Comparison of ENCODE assay signal across 9 cellular contexts in the genomic region with DNA sequence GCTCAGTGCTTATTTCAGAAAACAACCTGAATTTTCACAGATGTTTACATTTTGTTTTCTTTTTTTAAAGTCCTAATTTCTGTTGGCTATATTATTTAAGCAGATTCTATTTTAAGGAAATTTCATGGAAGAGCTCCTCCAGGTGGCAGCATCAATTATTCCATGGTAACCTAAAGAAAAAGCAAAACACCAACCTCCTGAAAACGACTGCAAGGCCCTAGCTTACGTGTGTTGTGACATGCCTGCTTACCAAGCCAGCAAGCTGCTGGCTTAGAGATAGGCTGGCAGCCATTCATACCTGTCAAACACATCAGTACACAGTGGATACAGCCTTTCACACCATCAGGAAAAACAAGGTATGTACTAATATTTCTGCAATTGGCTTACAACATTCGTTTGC.
DNase-seq lines count a peak whose midpoint lies in the region; ATAC-seq, FAIRE-seq and TF ChIP-seq lines count a peak whose summit lies in the region.
"Had no signal": no experiment of that assay in that cellular context is flagged by ENCODE, and none has a peak within 500 bp of the region (broad histone marks: within the 10 kb centered on the region; RNA-seq: fewer than 3 reads in every experiment).

No MANE protein-coding gene starts in this region.

- no peak for ATAC-seq in GM21360 (IDR thresholded peaks at IDR 0.05; ENCODE audit: unreplicated experiment)

- peak; percentile 78 for FAIRE-seq in G401.6 (lab: Jason Lieb, UNC)

- CTCF ChIA-PET in OCI-LY7 (lab: Charles Lee; ENCODE audit: unreplicated experiment): interaction anchor here (0.7 kb wide), 1 partner anchor 29 kb away, joined by 3 read pairs; no protein-coding TSS in a partner anchor

- H2AFZ ChIP-seq in OCI-LY7 (ENCODE audit: low read length): no peak overlapping the region
- peak overlapping the region; percentile 4 for H2AFZ ChIP-seq in osteoblast (ENCODE audit: low read length)

- H3K4me1 ChIP-seq in OCI-LY7 (ENCODE audit: insufficient read depth, low read length, poor library complexity, severe bottlenecking) (peaks cover 4% of the 10 kb centered on the region), esophagus squamous epithelium (peaks cover 0 to 10% (median 0%) of the 10 kb centered on the region in 3 donors), osteoblast (ENCODE audit: insufficient read depth, low read length) (no peaks in the 10 kb centered on the region)
- H3K4me1 ChIP-seq: SJSA1 had no signal

- H3K4me3 ChIP-seq in OCI-LY7 (ENCODE audit: low read depth, low read length, poor library complexity, severe bottlenecking) (no peak overlapping the region), esophagus squamous epithelium (no peak overlapping the region), osteoblast (ENCODE audit: insufficient read depth, low read length) (no peak overlapping the region)
- H3K4me3 ChIP-seq: SJSA1 had no signal

- H3K36me3 ChIP-seq in OCI-LY7 (ENCODE audit: insufficient read depth, low read length): peaks cover 40% of the 10 kb centered on the region
- peaks cover 0 to 41% (median 0%) of the 10 kb centered on the region in 3 donors for H3K36me3 ChIP-seq in esophagus squamous epithelium
- peaks cover 45% of the 10 kb centered on the region for H3K36me3 ChIP-seq in osteoblast (ENCODE audit: insufficient read depth, low read length)

- POLR2A ChIA-PET in OCI-LY7 (lab: Charles Lee): interaction anchor here (0.5 to 1.2 kb wide), 12 partner anchors 9 to 764 kb away, joined by 3 to 13 read pairs (median 3); no protein-coding TSS in a partner anchor

- no peak overlapping the region for H3K27ac ChIP-seq in OCI-LY7 (ENCODE audit: low read depth, low read length, poor library complexity, severe bottlenecking)
- no peak overlapping the region for H3K27ac ChIP-seq in esophagus squamous epithelium
- peak overlapping the region; percentile 31 for H3K27ac ChIP-seq in osteoblast (ENCODE audit: low read depth, low read length)
- H3K27ac ChIP-seq: SJSA1 had no signal

- 11 to 21% methylated on average over 3 of the region's 3 CpGs for WGBS in esophagus squamous epithelium, 2 donors

- no peak for TF ChIP-seq POLR2A in esophagus squamous epithelium (IDR thresholded peaks at IDR 0.05)

- H3K79me2 ChIP-seq in OCI-LY7 (ENCODE audit: insufficient read depth, low read depth, low read length) (no peaks in the 10 kb centered on the region), osteoblast (ENCODE audit: insufficient read depth, low read length) (peaks cover 18% of the 10 kb centered on the region)

- H4K20me1 ChIP-seq in OCI-LY7 (ENCODE audit: insufficient read depth, low read length): no peaks in the 10 kb centered on the region
- H4K20me1 ChIP-seq in osteoblast (ENCODE audit: insufficient read depth, low read length): no peaks in the 10 kb centered on the region

- H3K4me2 ChIP-seq in OCI-LY7 (ENCODE audit: low read length): no peak overlapping the region
- H3K4me2 ChIP-seq in osteoblast (ENCODE audit: insufficient read depth, low read length): no peak overlapping the region

- intact Hi-C loops in OCI-LY7 (cut with micrococcal nuclease; ENCODE audit: unreplicated experiment): no loop called here
- intact Hi-C loops in esophagus squamous epithelium (cut with DNase I): no loop called here

- DNase-seq in OCI-LY7 (ENCODE audit: low spot score) (no peak), esophagus squamous epithelium (lab: John Stamatoyannopoulos, UW) (no peak), osteoblast (ENCODE audit: insufficient read length, low spot score, missing footprints) (no peak), NCI-H526 treated with DMSO at 0.1 percent for 48 hours (lab: John Stamatoyannopoulos, UW) (no peak), NCI-H146 (lab: John Stamatoyannopoulos, UW) (no peak)
- no peak for DNase-seq in activated T-cell treated with anti-CD3 and anti-CD28 coated beads, Interleukin-2, amount 50 U/mL, for 1 hour

- no peaks in the 10 kb centered on the region for H3K9me3 ChIP-seq in OCI-LY7 (ENCODE audit: low read length)
- no peaks in the 10 kb centered on the region for H3K9me3 ChIP-seq in esophagus squamous epithelium
- no peaks in the 10 kb centered on the region for H3K9me3 ChIP-seq in osteoblast (ENCODE audit: low read depth, low read length)
- H3K9me3 ChIP-seq: SJSA1 had no signal

- no peaks in the 10 kb centered on the region for H3K27me3 ChIP-seq in esophagus squamous epithelium
- H3K27me3 ChIP-seq in osteoblast (ENCODE audit: insufficient read depth, low read length): no peaks in the 10 kb centered on the region
- H3K27me3 ChIP-seq: SJSA1 had no signal

- no peaks in the 10 kb centered on the region for H3K9me2 ChIP-seq in OCI-LY7 (ENCODE audit: insufficient read depth, low read length)

- TF ChIP-seq CTCF in OCI-LY7 (conservative IDR thresholded peaks at IDR 0.05; ENCODE audit: low read length) (peak; percentile 47; the same call in 1 of the 2 replicates), esophagus squamous epithelium (IDR thresholded peaks at IDR 0.05) (peak in 5 of 6 experiments; percentile 16 to 43 (median 18)), osteoblast (IDR thresholded peaks at IDR 0.05; ENCODE audit: extremely low read depth, low read depth, low read length) (peak; percentile 45)

- no TSS peak for BruUV-seq in OCI-LY7 (replicated peaks; lab: Mats Ljungman, UMichigan)
